In the genomic region with DNA sequence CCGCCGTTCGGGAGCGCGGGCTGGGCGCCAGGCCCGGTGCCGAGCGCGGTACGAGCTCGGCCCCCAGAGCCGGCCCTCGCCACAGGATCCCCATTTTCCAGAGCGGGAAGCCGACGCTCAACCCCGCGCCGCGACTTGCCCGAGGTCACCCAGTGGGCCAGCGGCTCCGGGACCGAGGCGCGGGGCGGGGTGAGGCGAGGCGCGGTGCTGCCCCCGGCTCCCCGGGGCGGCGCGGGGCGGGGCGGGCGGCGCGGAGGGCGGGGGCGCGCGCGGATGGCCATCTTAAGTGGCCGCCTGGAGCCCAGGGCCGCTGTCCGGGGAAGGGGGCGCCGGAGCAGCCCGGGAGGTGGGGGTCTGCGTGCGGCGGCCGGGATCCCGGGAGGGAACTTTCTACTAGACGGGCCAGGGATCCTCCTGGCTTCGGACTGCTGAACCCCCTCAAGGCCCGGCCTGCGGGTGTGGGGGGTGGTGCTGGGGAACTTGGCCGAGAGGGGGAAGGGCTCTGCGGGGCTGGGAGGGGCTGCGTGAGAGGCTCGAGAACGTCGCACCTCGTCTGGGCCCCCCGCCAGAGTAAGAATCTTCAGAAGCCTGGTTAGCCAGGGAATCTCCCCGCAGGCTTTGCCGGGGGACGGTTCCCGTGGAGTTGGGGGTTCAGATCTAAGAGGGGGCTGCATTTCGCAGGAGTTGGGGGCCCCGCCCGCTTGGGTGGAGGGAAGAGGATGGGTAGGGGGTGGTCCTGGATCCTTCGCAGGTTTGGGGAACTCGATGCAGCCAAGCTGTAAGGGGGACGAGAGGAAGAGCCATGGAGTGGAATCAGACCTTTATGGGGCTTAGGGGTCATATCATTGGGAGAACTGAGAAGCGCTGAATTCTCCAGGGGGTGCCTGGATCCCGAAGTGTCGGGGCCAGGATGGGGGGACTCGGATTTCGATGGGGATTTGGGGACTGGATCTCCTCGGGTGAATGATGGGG, we compare ENCODE assay signal across 1 cellular context.
TF ChIP-seq lines count a peak whose summit lies in the region.

No MANE protein-coding gene starts in this region.

TF ChIP-seq in H1, 55 proteins besides CTCF, POLR2A, EP300 and RAD21:
- TF ChIP-seq ATF3 (IDR thresholded peaks at IDR 0.05; ENCODE audit: insufficient read depth, low read depth, low read length), result no peak
- TF ChIP-seq GABPA (IDR thresholded peaks at IDR 0.05; ENCODE audit: borderline replicate concordance, insufficient read depth, low read length), result no peak
- TF ChIP-seq RBBP5 (IDR thresholded peaks at IDR 0.05; ENCODE audit: borderline replicate concordance, low read depth, low read length), result 0 out of 2 replicates have a peak, but pooled peaks have one; percentile 19
- TF ChIP-seq SAP30 (IDR thresholded peaks at IDR 0.05; ENCODE audit: insufficient read depth, insufficient replicate concordance, low read length), result peak; percentile 39
- no peak for TF ChIP-seq SP4 (IDR thresholded peaks at IDR 0.05; ENCODE audit: low read length)
- no peak for TF ChIP-seq EGR1 (IDR thresholded peaks at IDR 0.05; ENCODE audit: borderline replicate concordance, low read depth, low read length)
- TF ChIP-seq HDAC2 (IDR thresholded peaks at IDR 0.05; ENCODE audit: borderline replicate concordance in 1 of 2, low read depth in 2 of 2, low read length in 2 of 2), result 0 out of 4 replicates have a peak, but pooled peaks of 1 of the 2 experiments have one; percentile 5
- TF ChIP-seq KDM4A (IDR thresholded peaks at IDR 0.05; ENCODE audit: low read depth, low read length, severe bottlenecking), result peak; percentile 78
- TF ChIP-seq KDM1A (IDR thresholded peaks at IDR 0.05; ENCODE audit: borderline replicate concordance, low read length), result no peak
- no peak for TF ChIP-seq RFX5 (IDR thresholded peaks at IDR 0.05; ENCODE audit: borderline replicate concordance, low read depth, low read length)
- peak; percentile 41; the same call in 1 of the 2 replicates for TF ChIP-seq TAF1 (IDR thresholded peaks at IDR 0.05; ENCODE audit: low read depth, low read length)
- TF ChIP-seq USF2 (IDR thresholded peaks at IDR 0.05; ENCODE audit: low read length), result no peak
TF ChIP-seq in H1: peak in this region for 5.
